ENCODE assay signal across 10 cellular contexts in genomic region chr14:37558740-37559139, GRCh38. TPM values are rescaled to one million over a fixed set of nuclear protein-coding genes. Genes with fewer than 3 reads are reported as not detected.
"Had no signal": no experiment of that assay in that cellular context is flagged by ENCODE, and none has a peak within 500 bp of the region (broad histone marks: within the 10 kb centered on the region; RNA-seq: fewer than 3 reads in every experiment).

No MANE protein-coding gene starts in this region.

- DNase-seq: H9, HFFc6, KBM-7 had no signal

- ATAC-seq: GM23338, HCT116 had no signal

- H2AFZ ChIP-seq: GM23338 had no signal

- FAIRE-seq: H54 had no signal

- H3K4me3 ChIP-seq: GM23338 had no signal

- H3K4me2 ChIP-seq: GM23338 had no signal

- H3K27ac ChIP-seq: HL-60 had no signal

RNA-seq across cellular contexts. Expression of gene FOXA1, which starts 36.3 kb away (rescaled TPM):
- total RNA-seq: GM23338 had no signal
- polyA plus RNA-seq: GM23338, IgD-negative memory B cell had no signal

RNA-seq across cellular contexts. Expression of gene TTC6, which starts 36.7 kb away (rescaled TPM):
- total RNA-seq: GM23338, H1, HT1080 had no signal
- polyA plus RNA-seq: IgD-negative memory B cell had no signal
